In genomic region chr7:131948434-131949053, GRCh38 we compare ENCODE assay signal across 1 cellular context.
TF ChIP-seq lines count a peak whose summit lies in the region.

No MANE protein-coding gene starts in this region.

TF ChIP-seq in GM23338, 12 proteins besides CTCF, POLR2A, EP300 and RAD21 (continued from another document):
- TF ChIP-seq ZNF462 (CRISPR knock-in tag; IDR thresholded peaks at IDR 0.05) (no peak), POLR2AphosphoS5 (IDR thresholded peaks at IDR 0.05; ENCODE audit: low read depth) (no peak), ZNF331 (CRISPR knock-in tag; IDR thresholded peaks at IDR 0.05; ENCODE audit: low read depth) (no peak), CREB1 (CRISPR knock-in tag; IDR thresholded peaks at IDR 0.05; ENCODE audit: low read depth) (no peak)
TF ChIP-seq in GM23338: peak in this region for 0.
